Comparison of ENCODE assay signal across 21 cellular contexts in genomic region chr2:84115458-84115857, GRCh38.
A peak's percentile ranks its signal among the peaks of the same experiment; 100 is the strongest.
DNase-seq lines count a peak whose midpoint lies in the region; ATAC-seq and TF ChIP-seq lines count a peak whose summit lies in the region.
"Had no signal": no experiment of that assay in that cellular context is flagged by ENCODE, and none has a peak within 500 bp of the region (broad histone marks: within the 10 kb centered on the region; RNA-seq: fewer than 3 reads in every experiment).

No MANE protein-coding gene starts in this region.

- no peaks in the 10 kb centered on the region for H3K27me3 ChIP-seq in tibial artery
- H3K27me3 ChIP-seq: dorsolateral prefrontal cortex, esophagus squamous epithelium, neural progenitor cell had no signal

- H3K36me3 ChIP-seq in tibial artery = no peaks in the 10 kb centered on the region
- H3K36me3 ChIP-seq: esophagus squamous epithelium, neural progenitor cell had no signal

- no peak for TF ChIP-seq CTCF in tibial artery (IDR thresholded peaks at IDR 0.05)

- H3K4me3 ChIP-seq in tibial artery = no peak overlapping the region
- H3K4me3 ChIP-seq: A549, dorsolateral prefrontal cortex, esophagus squamous epithelium, neural progenitor cell had no signal

- DNase-seq in HuH-7 (ENCODE audit: low spot score) (no peak), tibial artery (no peak), AG08396 (ENCODE audit: low spot score) (no peak), NCI-H2081 treated with DMSO at 0.1 percent for 48 hours (lab: John Stamatoyannopoulos, UW) (no peak)
- DNase-seq: activated CD4-positive, alpha-beta T cell treated with anti-CD3 and anti-CD28 coated beads for 1 hour; activated CD8-positive, alpha-beta memory T cell treated with anti-CD3 and anti-CD28 coated beads, Interleukin-2, amount 50 U/mL, for 4 hours; activated naive CD4-positive, alpha-beta T cell treated with anti-CD3 and anti-CD28 coated beads for 36 hours; dorsolateral prefrontal cortex; EL; esophagus squamous epithelium; kidney; NCI-H1436 treated with DMSO at 0.1 percent for 48 hours; NCI-H446; right cardiac atrium; Right ventricle myocardium superior had no signal

- peaks cover 0 to 4% (median 3%) of the 10 kb centered on the region in 3 donors for H3K9me3 ChIP-seq in tibial artery
- H3K9me3 ChIP-seq: A549, esophagus squamous epithelium had no signal

- H3K27ac ChIP-seq in tibial artery = no peak overlapping the region
- H3K27ac ChIP-seq: A549, dorsolateral prefrontal cortex, esophagus squamous epithelium, neural progenitor cell had no signal

- ATAC-seq in GM18508 (IDR thresholded peaks at IDR 0.05; ENCODE audit: insufficient read depth, unreplicated experiment) (peak; percentile 100), GM19463 (IDR thresholded peaks at IDR 0.05; ENCODE audit: unreplicated experiment) (peak; percentile 99), HG02763 (IDR thresholded peaks at IDR 0.05; ENCODE audit: unreplicated experiment) (peak; percentile 76), HG03432 (IDR thresholded peaks at IDR 0.05; ENCODE audit: unreplicated experiment) (peak; percentile 98)
- ATAC-seq: A549, right cardiac atrium had no signal

- intact Hi-C loops in tibial artery (cut with DNase I; ENCODE audit: low total_unique reads) = no loop called here

- no peaks in the 10 kb centered on the region for H3K4me1 ChIP-seq in tibial artery
- H3K4me1 ChIP-seq: A549, esophagus squamous epithelium, neural progenitor cell had no signal
